In the genomic region with DNA sequence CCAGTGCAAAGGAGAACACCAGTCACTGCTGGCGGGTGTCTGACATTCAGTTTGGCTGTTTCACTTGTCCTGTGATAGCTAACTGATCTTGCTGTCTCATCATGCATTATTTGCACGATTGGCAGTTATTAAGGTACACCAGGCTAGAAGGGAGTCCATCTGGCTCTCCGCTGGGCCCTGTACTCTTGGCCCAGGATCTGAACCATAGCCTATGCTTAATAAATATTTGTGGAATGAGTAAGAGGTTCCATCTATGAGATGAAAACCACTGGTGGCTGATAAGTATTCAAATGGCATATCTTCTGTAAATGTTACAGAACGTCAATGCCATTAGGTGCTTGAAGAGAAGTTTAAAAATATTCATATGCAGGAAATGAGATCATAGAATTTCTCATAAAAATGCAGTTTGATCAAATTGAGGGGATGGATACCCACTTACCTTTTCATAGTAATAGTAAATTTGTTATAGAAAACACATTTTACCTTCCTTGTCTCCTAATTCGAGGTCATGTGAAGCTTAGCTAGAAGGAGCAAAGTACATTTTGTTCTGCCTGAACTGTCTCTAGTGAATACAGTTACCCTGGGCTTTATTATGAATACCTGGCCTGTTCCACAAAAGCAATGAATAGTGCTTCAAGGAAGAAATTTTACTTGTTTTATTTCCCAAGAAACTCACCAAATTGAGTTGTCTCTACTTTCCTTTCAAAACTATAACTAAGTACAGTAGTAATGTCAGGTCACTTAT, we compare ENCODE assay signal across 10 cellular contexts.
A peak's percentile ranks its signal among the peaks of the same experiment; 100 is the strongest.
DNase-seq lines count a peak whose midpoint lies in the region; ATAC-seq and TF ChIP-seq lines count a peak whose summit lies in the region.
"Had no signal": no experiment of that assay in that cellular context is flagged by ENCODE, and none has a peak within 500 bp of the region (broad histone marks: within the 10 kb centered on the region; RNA-seq: fewer than 3 reads in every experiment).

No MANE protein-coding gene starts in this region.

- no peak overlapping the region for H3K4me2 ChIP-seq in parathyroid adenoma (ENCODE audit: low read length)
- H3K4me2 ChIP-seq: KMS-11 had no signal

- H3K4me1 Mint-ChIP-seq in T-helper 17 cell: no peaks in the 10 kb centered on the region
- H3K4me1 Mint-ChIP-seq: activated CD4-positive, alpha-beta memory T cell treated with anti-CD3 and anti-CD28 coated beads, Interleukin-2, amount 10 ng/mL, durations not matched to agents 7 days and 5 days had no signal

- POLR2A ChIA-PET in RWPE1 (lab: Yijun Ruan, JAX; ENCODE audit: low non-redundant PET): no interaction called here

- DNase-seq in Daoy (ENCODE audit: low read depth): peak; percentile 75
- peak; percentile 36 for DNase-seq in RWPE1 (ENCODE audit: low spot score)
- peak; percentile 79 to 86 for DNase-seq in foreskin keratinocyte
- no peak for DNase-seq in OCI-M2 (lab: John Stamatoyannopoulos, UW; ENCODE audit: unreplicated experiment)
- no peak for DNase-seq in T-helper 17 cell
- no peak for DNase-seq in NCI-H345 treated with DMSO at 0.1 percent for 48 hours (lab: John Stamatoyannopoulos, UW; ENCODE audit: unreplicated experiment)
- DNase-seq: activated CD4-positive, alpha-beta memory T cell treated with anti-CD3 and anti-CD28 coated beads, Interleukin-2, amount 10 ng/mL, durations not matched to agents 7 days and 5 days had no signal

- H3K36me3 ChIP-seq in parathyroid adenoma (ENCODE audit: control insufficient read depth, insufficient read depth, low read length): no peaks in the 10 kb centered on the region

- peaks cover 6% of the 10 kb centered on the region for H3K79me2 ChIP-seq in parathyroid adenoma

- no peak overlapping the region for H3K27ac ChIP-seq in RWPE1
- H3K27ac ChIP-seq in foreskin keratinocyte: peak overlapping the region; percentile 72
- H3K27ac ChIP-seq in parathyroid adenoma: peak overlapping the region; percentile 49
- H3K27ac ChIP-seq: KMS-11 had no signal

- H3K4me3 Mint-ChIP-seq in T-helper 17 cell: no peak overlapping the region
- H3K4me3 Mint-ChIP-seq: activated CD4-positive, alpha-beta memory T cell treated with anti-CD3 and anti-CD28 coated beads, Interleukin-2, amount 10 ng/mL, durations not matched to agents 7 days and 5 days had no signal

- H3K27ac Mint-ChIP-seq in T-helper 17 cell: no peak overlapping the region
- H3K27ac Mint-ChIP-seq: activated CD4-positive, alpha-beta memory T cell treated with anti-CD3 and anti-CD28 coated beads, Interleukin-2, amount 10 ng/mL, durations not matched to agents 7 days and 5 days had no signal

- H3K9me3 ChIP-seq in parathyroid adenoma (ENCODE audit: control insufficient read depth, low read length) (no peaks in the 10 kb centered on the region), T-helper 17 cell (ENCODE audit: control insufficient read depth, low read length, poor library complexity, severe bottlenecking) (no peaks in the 10 kb centered on the region)

- H3K36me3 Mint-ChIP-seq in T-helper 17 cell (ENCODE audit: low read depth): no peaks in the 10 kb centered on the region

- no peaks in the 10 kb centered on the region for H3K27me3 ChIP-seq in foreskin keratinocyte
- H3K27me3 ChIP-seq in parathyroid adenoma (ENCODE audit: control insufficient read depth, insufficient read depth, low read length): no peaks in the 10 kb centered on the region

- ATAC-seq in foreskin keratinocyte: peak; percentile 82
- ATAC-seq in T-helper 17 cell: no peak
- ATAC-seq in GM21360 (IDR thresholded peaks at IDR 0.05; ENCODE audit: unreplicated experiment): no peak

- H2AFZ ChIP-seq in parathyroid adenoma: no peak overlapping the region

- H3K27me3 Mint-ChIP-seq in T-helper 17 cell: peaks cover 20% of the 10 kb centered on the region

- H3K4me1 ChIP-seq in foreskin keratinocyte (peaks cover 21% of the 10 kb centered on the region), parathyroid adenoma (peaks cover 6% of the 10 kb centered on the region)

- TF ChIP-seq CTCF in RWPE1 (conservative IDR thresholded peaks at IDR 0.05; ENCODE audit: low read depth) (no peak), foreskin keratinocyte (conservative IDR thresholded peaks at IDR 0.05) (no peak), parathyroid adenoma (IDR thresholded peaks at IDR 0.05) (no peak)

- CTCF ChIA-PET in RWPE1 (lab: Yijun Ruan, JAX): no interaction called here

- H3K4me3 ChIP-seq in parathyroid adenoma (ENCODE audit: low read depth, low read length): no peak overlapping the region

- H3K9ac ChIP-seq in parathyroid adenoma: no peak overlapping the region
- H3K9ac ChIP-seq: KMS-11 had no signal

Comparison
In these comparisons a context has a peak if more than half of its experiments do, and no peak if none do; other contexts are left out.
1. DNase-seq: peak in Daoy (single experiment), RWPE1 (single experiment) and foreskin keratinocyte (2 of 2); none in OCI-M2 (single experiment), T-helper 17 cell (0 of 3) and NCI-H345 treated with DMSO at 0.1 percent for 48 hours (single experiment).